ENCODE assay signal across 9 cellular contexts in the genomic region with DNA sequence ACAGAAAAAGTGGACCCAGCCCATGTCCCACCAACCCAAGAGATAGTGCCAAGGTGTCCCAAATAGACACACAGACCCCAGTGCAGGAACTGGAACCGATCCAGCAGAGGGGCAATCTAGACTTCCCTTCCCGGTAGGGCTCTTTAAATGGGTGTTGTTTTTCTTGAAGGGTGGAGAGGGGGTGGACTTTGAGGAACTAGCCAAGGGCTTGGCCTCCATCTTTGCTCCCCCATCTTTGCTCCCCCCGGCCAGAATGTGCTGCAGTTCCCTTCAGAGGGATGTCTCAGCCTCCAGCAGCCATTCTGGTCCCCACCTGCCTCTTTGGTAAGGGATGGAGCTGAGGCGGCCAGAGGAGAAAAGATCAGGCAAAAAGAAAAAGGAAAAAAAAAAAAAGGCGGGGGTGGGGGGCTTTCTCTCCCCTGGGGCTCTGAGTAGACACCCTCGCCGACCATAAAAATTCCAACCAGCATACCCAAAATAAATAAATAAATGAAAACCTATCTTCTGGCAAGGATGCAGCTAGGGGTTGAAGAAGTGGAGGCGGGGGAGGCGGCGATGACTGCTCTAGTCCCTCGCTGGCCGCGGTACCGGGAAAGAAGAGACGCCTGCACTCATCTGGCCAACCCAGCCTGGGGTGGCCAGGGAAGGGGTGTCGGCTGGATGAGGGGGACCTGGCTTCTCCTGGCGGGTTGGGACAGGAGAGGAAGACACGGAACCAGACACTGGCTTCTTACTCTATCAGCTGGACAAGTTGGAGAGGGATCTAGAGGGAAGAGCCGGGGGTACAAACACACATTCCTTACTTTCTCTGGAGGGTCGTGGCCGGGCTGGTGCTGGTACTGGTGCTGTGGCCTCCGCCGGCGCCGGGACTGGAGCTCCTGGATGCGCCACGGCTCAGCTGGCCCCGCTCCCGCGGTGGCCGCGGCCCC. TPM values are rescaled to one million over a fixed set of nuclear protein-coding genes. Genes with fewer than 3 reads are reported as not detected.
A peak's percentile ranks its signal among the peaks of the same experiment; 100 is the strongest.
DNase-seq lines count a peak whose midpoint lies in the region; ATAC-seq and TF ChIP-seq lines count a peak whose summit lies in the region.
"Had no signal": no experiment of that assay in that cellular context is flagged by ENCODE, and none has a peak within 500 bp of the region (broad histone marks: within the 10 kb centered on the region; RNA-seq: fewer than 3 reads in every experiment).

No MANE protein-coding gene starts in this region.

- H2BK5ac ChIP-seq in H9 (ENCODE audit: insufficient read length, low read length), result no peak overlapping the region

- H3K79me2 ChIP-seq in H9 (ENCODE audit: insufficient read depth, low read length), result peaks cover 19% of the 10 kb centered on the region; the same call in 1 of the 2 replicates

- no peak overlapping the region for H3K27ac ChIP-seq in H9 (ENCODE audit: insufficient read length, low read depth, low read length)
- H3K27ac ChIP-seq in WERI-Rb-1, result no peak overlapping the region
- H3K27ac ChIP-seq in right atrium auricular region, result no peak overlapping the region
- peak overlapping the region in 3 of 4 donors; percentile 52 to 86 (median 62) for H3K27ac ChIP-seq in gastrocnemius medialis
- H3K27ac ChIP-seq: neutrophil had no signal

- H3K4me2 ChIP-seq in H9 (ENCODE audit: insufficient read depth, insufficient read length, low read length), result peak overlapping the region; percentile 75

- no peak overlapping the region for H2BK15ac ChIP-seq in H9 (ENCODE audit: low read depth, low read length)

- WGBS in H9 (ENCODE audit: extremely low coverage, insufficient read length, low lambda C conversion rate), result no CpG with 5 or more reads among the region's 32 CpGs

- no peaks in the 10 kb centered on the region for H3K27me3 ChIP-seq in H9 (ENCODE audit: insufficient read depth, low read length)
- peaks cover 75% of the 10 kb centered on the region for H3K27me3 ChIP-seq in WERI-Rb-1 (ENCODE audit: insufficient read depth, low read depth, severe bottlenecking)
- peaks cover 0 to 5% of the 10 kb centered on the region in 2 donors for H3K27me3 ChIP-seq in right atrium auricular region
- peaks cover 0 to 38% (median 24%) of the 10 kb centered on the region in 3 donors for H3K27me3 ChIP-seq in gastrocnemius medialis

- DNase-seq in H9 (no peak), WERI-Rb-1 (no peak), right atrium auricular region (ENCODE audit: low spot score) (no peak), gastrocnemius medialis (no peak), NCI-H226 (no peak)

- no peak overlapping the region for H4K91ac ChIP-seq in H9 (ENCODE audit: insufficient read length, low read depth, low read length)

- H2AFZ ChIP-seq in H9 (ENCODE audit: low read length), result no peak overlapping the region

- H3K79me1 ChIP-seq in H9 (ENCODE audit: insufficient read depth, low read depth, low read length, poor library complexity, severe bottlenecking), result no peaks in the 10 kb centered on the region

- H4K20me1 ChIP-seq in H9 (ENCODE audit: control insufficient read depth, insufficient read depth, insufficient read length), result no peaks in the 10 kb centered on the region

- no peak overlapping the region for H3K56ac ChIP-seq in H9 (ENCODE audit: insufficient read length, low read depth, low read length)

- H3K4me1 Mint-ChIP-seq in H9, result peaks cover 36 to 42% of the 10 kb centered on the region in 2 experiments

- H4K8ac ChIP-seq in H9 (replicated peaks; ENCODE audit: insufficient read length, low read depth, low read length), result no peak overlapping the region

- H3K14ac ChIP-seq in H9 (ENCODE audit: insufficient read depth, low read length), result no peak overlapping the region

- H3K27ac Mint-ChIP-seq in H9, result peak overlapping the region in 1 of 3 experiments; percentile 72; a peak in 2 of 7 replicates

- no peak overlapping the region for H3K4ac ChIP-seq in H9 (ENCODE audit: low read depth, low read length)

- no peak overlapping the region for H3K23ac ChIP-seq in H9 (ENCODE audit: insufficient read length, low read depth, low read length)

- no peak overlapping the region for H2BK12ac ChIP-seq in H9 (ENCODE audit: insufficient read length, low read depth, low read length)

- peaks cover 2 to 13% (median 5%) of the 10 kb centered on the region in 3 experiments; a peak in 4 of 7 replicates for H3K36me3 Mint-ChIP-seq in H9 (ENCODE audit: insufficient read depth in 1 of 3, low read depth in 3 of 3)

- no peak overlapping the region for H3K18ac ChIP-seq in H9 (ENCODE audit: insufficient read length, low read depth, low read length)

- H3K36me3 ChIP-seq in WERI-Rb-1, result no peaks in the 10 kb centered on the region
- no peaks in the 10 kb centered on the region for H3K36me3 ChIP-seq in right atrium auricular region
- no peaks in the 10 kb centered on the region for H3K36me3 ChIP-seq in gastrocnemius medialis
- H3K36me3 ChIP-seq: neutrophil had no signal

- H3K4me3 Mint-ChIP-seq in H9, result peak overlapping the region; percentile 73 to 98

- in situ Hi-C loops in gastrocnemius medialis (cut with MboI; ENCODE audit: low sequenced_read_pairs in 4 of 4), result loop anchor here in 3 of 4 donors (10.0 to 25.0 kb wide), 2 partner anchors 105 to 117 kb away; partner anchors contain the start of genes HSD17B10 (in 2 of the 3), RIBC1 (in 1 of the 3) and SMC1A (in 1 of the 3)

- intact Hi-C loops in gastrocnemius medialis (cut with DNase I; ENCODE audit: low total_unique reads), result loop anchor here (2.0 to 10.0 kb wide), 2 partner anchors 35 to 245 kb away; no protein-coding TSS in a partner anchor

- H3K27me3 Mint-ChIP-seq in H9 (ENCODE audit: low read depth), result peaks cover 53% of the 10 kb centered on the region

- no peak for TF ChIP-seq POLR2A in gastrocnemius medialis (IDR thresholded peaks at IDR 0.05)

- peaks cover 78 to 80% of the 10 kb centered on the region in 2 experiments for H3K9me3 Mint-ChIP-seq in H9

- H3K9me3 ChIP-seq in H9 (ENCODE audit: control insufficient read depth, low read depth, low read length) (peaks cover 32% of the 10 kb centered on the region), WERI-Rb-1 (ENCODE audit: severe bottlenecking) (no peaks in the 10 kb centered on the region), right atrium auricular region (no peaks in the 10 kb centered on the region), gastrocnemius medialis (no peaks in the 10 kb centered on the region)
- H3K9me3 ChIP-seq: neutrophil had no signal

- ATAC-seq in gastrocnemius medialis (peak; percentile 43 to 52), HG03520 (IDR thresholded peaks at IDR 0.05; ENCODE audit: unreplicated experiment) (no peak), HG03521 (IDR thresholded peaks at IDR 0.05; ENCODE audit: unreplicated experiment) (no peak), HG03442 (IDR thresholded peaks at IDR 0.05; ENCODE audit: unreplicated experiment) (no peak)

- H3K4me1 ChIP-seq in H9 (ENCODE audit: insufficient read depth, low read length), result peaks cover 3% of the 10 kb centered on the region; the same call in 1 of the 2 replicates
- peaks cover 0 to 22% of the 10 kb centered on the region in 2 donors for H3K4me1 ChIP-seq in right atrium auricular region
- H3K4me1 ChIP-seq in gastrocnemius medialis, result peaks cover 0 to 6% of the 10 kb centered on the region in 2 donors

- H3T11ph ChIP-seq in H9 (ENCODE audit: low read length), result no peak overlapping the region

- H4K5ac ChIP-seq in H9 (ENCODE audit: insufficient read length, low read depth, low read length), result no peak overlapping the region

- H2AK5ac ChIP-seq in H9 (ENCODE audit: insufficient read length, low read length), result no peak overlapping the region

- TF ChIP-seq CTCF in H9 (conservative IDR thresholded peaks at IDR 0.05) (no peak), WERI-Rb-1 (IDR thresholded peaks at IDR 0.05; ENCODE audit: low read depth, low read length) (no peak), right atrium auricular region (IDR thresholded peaks at IDR 0.05) (no peak), gastrocnemius medialis (IDR thresholded peaks at IDR 0.05 in 4 of 5, conservative IDR thresholded peaks at IDR 0.05 in 1 of 5) (no peak)

- H3K9ac ChIP-seq in H9 (ENCODE audit: extremely low read depth, insufficient read length, low read length), result no peak overlapping the region

- no peak overlapping the region for H2BK20ac ChIP-seq in H9 (ENCODE audit: low read depth, low read length, poor library complexity, severe bottlenecking)

- peaks cover 8% of the 10 kb centered on the region for H3K23me2 ChIP-seq in H9 (ENCODE audit: insufficient read length, low read depth, low read length, poor library complexity, severe bottlenecking)

- H3K4me3 ChIP-seq in WERI-Rb-1 (ENCODE audit: low read depth, low read length), result peak overlapping the region; percentile 48
- H3K4me3 ChIP-seq in right atrium auricular region, result peak overlapping the region; percentile 55 to 61
- H3K4me3 ChIP-seq in gastrocnemius medialis, result peak overlapping the region; percentile 68 to 73 (median 70)

- no peak overlapping the region for H2BK120ac ChIP-seq in H9 (ENCODE audit: low read depth, low read length, poor library complexity, severe bottlenecking)

RNA-seq across cellular contexts. Expression of gene IQSEC2, which starts 38.5 kb away (rescaled TPM):
- total RNA-seq in H9 (2021), result 7.0 and 8.4 TPM in 2 replicates
- 10 to 100 TPM; 10.7 to 13.4 TPM for total RNA-seq in right atrium auricular region
- total RNA-seq in gastrocnemius medialis, result 100 to 1,000 TPM in 1 of 4 donors, 10 to 100 TPM in 3; 59.2 to 127 (median 73.9) TPM

Comparison
In these comparisons a context has a peak if more than half of its experiments do, and no peak if none do; other contexts are left out.
1. H3K27ac ChIP-seq: peak in gastrocnemius medialis (3 of 4); none in H9 (single experiment), WERI-Rb-1 (single experiment) and right atrium auricular region (0 of 2).
2. ATAC-seq: peak in gastrocnemius medialis (2 of 2); none in HG03520 (single experiment), HG03521 (single experiment) and HG03442 (single experiment).
3. Peak in every context shown above with its lines, with median percentiles within 50 percentile points of each other: H3K4me3 ChIP-seq.